In genomic region chr2:42492691-42493467, GRCh38 we compare ENCODE assay signal across 8 cellular contexts. TPM values are rescaled to one million over a fixed set of nuclear protein-coding genes. Genes with fewer than 3 reads are reported as not detected.
DNase-seq lines count a peak whose midpoint lies in the region; ATAC-seq and TF ChIP-seq lines count a peak whose summit lies in the region.

No MANE protein-coding gene starts in this region.

- TF ChIP-seq POLR2A in spleen (IDR thresholded peaks at IDR 0.05), result no peak

- peaks cover 0 to 5% (median 0%) of the 10 kb centered on the region in 8 donors for H3K9me3 ChIP-seq in spleen

- H3K27me3 ChIP-seq in spleen (replicated peaks in 1 of 7), result peaks cover 0 to 79% (median 36%) of the 10 kb centered on the region in 7 donors

- intact Hi-C loops in spleen (cut with DNase I; ENCODE audit: low total_unique reads), result no loop called here

- no peak overlapping the region for H3K27ac ChIP-seq in spleen

- no peaks in the 10 kb centered on the region for H3K36me3 ChIP-seq in spleen

- no peak for TF ChIP-seq CTCF in spleen (IDR thresholded peaks at IDR 0.05 in 8 of 11, conservative IDR thresholded peaks at IDR 0.05 in 3 of 11)

- ATAC-seq in GM18870 (IDR thresholded peaks at IDR 0.05; ENCODE audit: unreplicated experiment), result no peak
- ATAC-seq in GM21381 (IDR thresholded peaks at IDR 0.05; ENCODE audit: unreplicated experiment), result no peak

- H3K4me1 ChIP-seq in spleen, result peaks cover 6 to 27% (median 24%) of the 10 kb centered on the region in 6 donors

- WGBS in spleen, 5 donors, result 9 to 17% (median 14%) methylated on average over 52 to 111 of the region's 111 CpGs

- peak; percentile 35 for DNase-seq in activated gamma-delta T cell treated with Interleukin-2 at 50 U/mL for 16 hours
- DNase-seq in activated gamma-delta T cell (lab: John Stamatoyannopoulos, UW), result no peak
- DNase-seq in activated CD8-positive, alpha-beta memory T cell treated with anti-CD3 and anti-CD28 coated beads for 48 hours (ENCODE audit: low read depth in 2 of 3, low spot score in 2 of 3), result peak in 2 of 3 experiments; percentile 2 to 8
- peak; percentile 29 for DNase-seq in germinal center (ENCODE audit: low spot score)
- DNase-seq in spleen, result peak; percentile 76
- no peak for DNase-seq in NCI-H2107 (lab: John Stamatoyannopoulos, UW)

- peak overlapping the region; percentile 45 to 85 (median 62) for H3K4me3 ChIP-seq in spleen

RNA-seq across cellular contexts. Expression of gene KCNG3, which starts 0.9 kb away (rescaled TPM):
- under 1 TPM in 1 of 7 donors, not detected in 6; 0.10 TPM for total RNA-seq in spleen
- not detected for polyA plus RNA-seq in spleen

Comparison
In these comparisons a context has a peak if more than half of its experiments do, and no peak if none do; other contexts are left out.
1. DNase-seq: peak in activated gamma-delta T cell treated with Interleukin-2 at 50 U/mL for 16 hours (single experiment), activated CD8-positive, alpha-beta memory T cell treated with anti-CD3 and anti-CD28 coated beads for 48 hours (2 of 3), germinal center (single experiment) and spleen (single experiment); none in activated gamma-delta T cell (single experiment) and NCI-H2107 (single experiment).